Comparison of ENCODE assay signal across 26 cellular contexts in the genomic region with DNA sequence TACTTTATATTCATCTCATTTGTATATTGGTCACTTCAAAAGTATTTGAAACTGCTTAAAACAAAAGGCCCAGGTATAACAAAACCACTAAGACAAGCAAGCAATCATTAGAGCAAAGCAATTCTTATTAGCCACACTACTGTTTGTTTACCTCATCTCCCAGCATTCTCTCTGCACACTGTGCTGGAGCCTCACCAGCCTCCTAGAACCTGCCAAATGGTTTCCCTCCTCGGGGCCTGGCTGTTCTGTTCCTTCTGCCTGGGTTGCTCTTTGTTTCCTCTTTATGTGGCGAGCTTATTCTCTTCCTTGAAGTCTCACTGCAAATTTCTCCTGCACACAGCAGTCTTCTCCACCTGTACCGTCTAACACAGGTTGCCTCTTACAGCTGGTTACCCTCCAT.
DNase-seq lines count a peak whose midpoint lies in the region; ATAC-seq, FAIRE-seq and TF ChIP-seq lines count a peak whose summit lies in the region.
"Had no signal": no experiment of that assay in that cellular context is flagged by ENCODE, and none has a peak within 500 bp of the region (broad histone marks: within the 10 kb centered on the region; RNA-seq: fewer than 3 reads in every experiment).

No MANE protein-coding gene starts in this region.

- no peak overlapping the region for H3K23ac ChIP-seq in mesenchymal stem cell (ENCODE audit: low read length in 2 of 2)

- no TSS peak for BruUV-seq in GM12878 (replicated peaks; lab: Mats Ljungman, UMichigan)

- H3K79me2 ChIP-seq in GM12878 (ENCODE audit: control insufficient read depth, insufficient read depth, low read length) = no peaks in the 10 kb centered on the region

- FAIRE-seq in GM12878 (lab: Jason Lieb, UNC) (no peak), kidney (lab: Jason Lieb, UNC) (no peak)

- SMC1A ChIA-PET in GM12878 (lab: Charles Lee; ENCODE audit: uncharacterized antibody, unreplicated experiment) = interaction anchor here (1.0 kb wide), 1 partner anchor 10 kb away, joined by 3 read pairs; no protein-coding TSS in a partner anchor

- no peak overlapping the region for H3K4me2 ChIP-seq in GM12878 (ENCODE audit: control insufficient read depth, insufficient read depth)
- H3K4me2 ChIP-seq in mesenchymal stem cell (ENCODE audit: low read length, poor library complexity, severe bottlenecking) = no peak overlapping the region
- H3K4me2 ChIP-seq: SK-N-SH, smooth muscle cell had no signal

- no peaks in the 10 kb centered on the region for H4K20me1 ChIP-seq in GM12878 (ENCODE audit: control insufficient read depth, insufficient read depth)
- H4K20me1 ChIP-seq: BLaER1 treated with 17β-estradiol and CSF1 and Interleukin-3, amounts not matched to agents 10 nM and 100 nM had no signal

- H3K4ac ChIP-seq in mesenchymal stem cell (ENCODE audit: low read depth in 1 of 2, low read length in 2 of 2) = no peak overlapping the region

- H2BK12ac ChIP-seq in mesenchymal stem cell (ENCODE audit: low read length in 2 of 2) = no peak overlapping the region

- intact Hi-C loops in left ventricle myocardium superior (cut with micrococcal nuclease) = no loop called here
- intact Hi-C loops in cardiac septum (cut with DNase I) = no loop called here
- intact Hi-C loops in GM12878 (cut with micrococcal nuclease; ENCODE audit: unreplicated experiment) = no loop called here
- intact Hi-C loops in thyroid gland (cut with DNase I) = no loop called here
- intact Hi-C loops in kidney (cut with DNase I) = no loop called here

- no peak overlapping the region for H4K91ac ChIP-seq in mesenchymal stem cell (ENCODE audit: low read length)

- CTCF ChIA-PET in GM12878 (lab: Yijun Ruan, JAX) = interaction anchor here (0.5 to 1.3 kb wide), 3 partner anchors 9 to 156 kb away, joined by 3 to 4 read pairs (median 3); a partner anchor contains a TSS

- RAD21 ChIA-PET in GM12878 (lab: Charles Lee; ENCODE audit: unreplicated experiment) = no interaction called here

- H2BK15ac ChIP-seq in mesenchymal stem cell (ENCODE audit: low read depth, poor library complexity, severe bottlenecking) = no peak overlapping the region

- no peak for TF ChIP-seq EP300 in GM12878 (IDR thresholded peaks at IDR 0.05; ENCODE audit: borderline replicate concordance in 1 of 2, control insufficient read depth in 1 of 2, low read depth in 2 of 2, low read length in 2 of 2)

- DNase-seq in left ventricle myocardium superior (peak; percentile 47), cardiac septum (ENCODE audit: low spot score) (no peak), GM12878 (ENCODE audit: low read depth, low spot score) (no peak), mesenchymal stem cell (no peak), thyroid gland (peak in 1 of 2 donors; percentile 26), kidney (no peak), activated gamma-delta T cell (lab: John Stamatoyannopoulos, UW) (no peak)
- DNase-seq in stimulated activated CD4-positive, alpha-beta T cell treated with anti-CD3 and anti-CD28 coated beads, Interleukin-2, amount 100 ng/mL, for 48 hours = no peak
- DNase-seq: activated CD4-positive, alpha-beta T cell treated with anti-CD3 and anti-CD28 coated beads, Interleukin-2, amount 10 ng/mL, durations not matched to agents 7 days and 5 days; activated naive CD4-positive, alpha-beta T cell treated with anti-CD3 and anti-CD28 coated beads, Interleukin-2, amount 10 ng/mL, durations not matched to agents 7 days and 5 days; activated T-cell treated with anti-CD3 and anti-CD28 coated beads, Interleukin-2, amount 50 U/mL, for 48 hours; aorta; Caco-2; effector memory CD4-positive, alpha-beta T cell; H7; lower lobe of right lung; NCI-H1694; NCI-H2171; NCI-H524; SK-N-SH; stimulated activated CD4-positive, alpha-beta T cell treated with anti-CD3 and anti-CD28 coated beads, Interleukin-2, amount 100 ng/mL, for 24 hours; WERI-Rb-1 had no signal

- H3K79me1 ChIP-seq in mesenchymal stem cell (replicated peaks; ENCODE audit: low read length, poor library complexity, severe bottlenecking) = peaks cover 26% of the 10 kb centered on the region

- H3K9ac ChIP-seq in GM12878 (ENCODE audit: control insufficient read depth, insufficient read depth, low read length) (no peak overlapping the region), mesenchymal stem cell (ENCODE audit: low read length) (no peak overlapping the region), kidney (ENCODE audit: low read length in 2 of 2) (no peak overlapping the region)
- H3K9ac ChIP-seq: BLaER1 treated with 17β-estradiol and CSF1 and Interleukin-3, amounts not matched to agents 10 nM and 100 nM; SK-N-SH had no signal

- no peaks in the 10 kb centered on the region for H3K36me3 ChIP-seq in GM12878 (ENCODE audit: control insufficient read depth in 2 of 2, insufficient read depth in 2 of 2, low read length in 1 of 2)
- H3K36me3 ChIP-seq in mesenchymal stem cell (ENCODE audit: control insufficient read depth in 1 of 2, insufficient read depth in 2 of 2, low read depth in 1 of 2, low read length in 2 of 2) = peaks cover 18 to 27% of the 10 kb centered on the region in 2 experiments
- peaks cover 0 to 5% of the 10 kb centered on the region in 2 donors for H3K36me3 ChIP-seq in thyroid gland
- H3K36me3 ChIP-seq in kidney (ENCODE audit: control insufficient read depth in 1 of 2, insufficient read depth in 2 of 2, low read length in 2 of 2) = no peaks in the 10 kb centered on the region

- peak; percentile 87 for ATAC-seq in left ventricle myocardium superior
- ATAC-seq in GM12878 = 0 out of 3 replicates have a peak, but pooled peaks have one; percentile 23
- ATAC-seq: lower lobe of right lung had no signal

- H3K27me3 ChIP-seq in GM12878 (replicated peaks in 1 of 2; ENCODE audit: control insufficient read depth in 2 of 2, insufficient read depth in 2 of 2, low read length in 1 of 2) = no peaks in the 10 kb centered on the region
- no peaks in the 10 kb centered on the region for H3K27me3 ChIP-seq in mesenchymal stem cell (ENCODE audit: control insufficient read depth in 1 of 2, insufficient read depth in 1 of 2, low read length in 2 of 2)
- no peaks in the 10 kb centered on the region for H3K27me3 ChIP-seq in thyroid gland
- H3K27me3 ChIP-seq: BLaER1 treated with 17β-estradiol and CSF1 and Interleukin-3, amounts not matched to agents 10 nM and 100 nM had no signal

- no peak overlapping the region for H4K8ac ChIP-seq in mesenchymal stem cell (ENCODE audit: low read length)

- H3K4me3 ChIP-seq in GM12878 (no peak overlapping the region), mesenchymal stem cell (ENCODE audit: insufficient read depth in 1 of 2, low read depth in 1 of 2, low read length in 2 of 2) (no peak overlapping the region), thyroid gland (replicated peaks in 1 of 3) (no peak overlapping the region), kidney (ENCODE audit: low read length in 2 of 2) (no peak overlapping the region)
- H3K4me3 ChIP-seq: BLaER1 treated with 17β-estradiol and CSF1 and Interleukin-3, amounts not matched to agents 10 nM and 100 nM; lower lobe of right lung; smooth muscle cell; thoracic aorta had no signal

- 42% methylated on average over 3 of the region's 3 CpGs for WGBS in GM12878 (ENCODE audit: insufficient coverage, insufficient replicate concordance, low lambda C conversion rate, missing lambda C conversion rate)
- WGBS in mesenchymal stem cell = 82% methylated on average over 3 of the region's 3 CpGs
- WGBS in thyroid gland, 2 donors = 61 to 62% methylated on average over 3 of the region's 3 CpGs

- H3K27ac ChIP-seq in GM12878 (ENCODE audit: control insufficient read depth, insufficient read depth) = no peak overlapping the region
- H3K27ac ChIP-seq in mesenchymal stem cell (ENCODE audit: low read length, poor library complexity, severe bottlenecking) = no peak overlapping the region
- H3K27ac ChIP-seq in thyroid gland = peak overlapping the region; percentile 33 to 81 (median 63)
- no peak overlapping the region for H3K27ac ChIP-seq in kidney (ENCODE audit: low read depth in 2 of 2, low read length in 2 of 2)
- H3K27ac ChIP-seq: BLaER1 treated with 17β-estradiol and CSF1 and Interleukin-3, amounts not matched to agents 10 nM and 100 nM; HL-60; lower lobe of right lung; thoracic aorta; WERI-Rb-1 had no signal

- no peak overlapping the region for H3K14ac ChIP-seq in mesenchymal stem cell (ENCODE audit: low read length in 2 of 2)

- H2AK5ac ChIP-seq in mesenchymal stem cell (ENCODE audit: low read length, severe bottlenecking) = no peak overlapping the region

- H2AFZ ChIP-seq in GM12878 (ENCODE audit: control insufficient read depth, low read depth, low read length) = peak overlapping the region; percentile 23; the same call in 1 of the 2 replicates
- H2AFZ ChIP-seq in mesenchymal stem cell (ENCODE audit: low read depth, low read length) = no peak overlapping the region

- no peak for TF ChIP-seq CTCF in GM12878 (IDR thresholded peaks at IDR 0.05 in 2 of 3, conservative IDR thresholded peaks at IDR 0.05 in 1 of 3; ENCODE audit: control insufficient read depth in 2 of 3, extremely low read depth in 1 of 3, insufficient read depth in 1 of 3, low read depth in 3 of 3, low read length in 3 of 3)
- TF ChIP-seq CTCF in thyroid gland (IDR thresholded peaks at IDR 0.05) = no peak
- no peak for TF ChIP-seq CTCF in kidney (IDR thresholded peaks at IDR 0.05; ENCODE audit: borderline replicate concordance, extremely low read depth, insufficient read depth)

- H3K4me1 ChIP-seq in GM12878 (ENCODE audit: control insufficient read depth, insufficient read depth, low read length) (no peaks in the 10 kb centered on the region), mesenchymal stem cell (ENCODE audit: control insufficient read depth, insufficient read depth, low read depth, low read length) (no peaks in the 10 kb centered on the region), thyroid gland (peaks cover 42 to 46% of the 10 kb centered on the region in 2 donors), kidney (ENCODE audit: control insufficient read depth in 1 of 2, insufficient read depth in 1 of 2, low read depth in 1 of 2, low read length in 2 of 2) (peaks cover 8 to 21% of the 10 kb centered on the region in 2 donors)
- H3K4me1 ChIP-seq: lower lobe of right lung had no signal

- peak overlapping the region; percentile 24 for H2BK5ac ChIP-seq in mesenchymal stem cell (ENCODE audit: low read depth, low read length, poor library complexity, severe bottlenecking)

- H3K9me3 ChIP-seq in GM12878 (replicated peaks; ENCODE audit: control insufficient read depth, insufficient read depth, low read length) = no peaks in the 10 kb centered on the region
- no peaks in the 10 kb centered on the region for H3K9me3 ChIP-seq in mesenchymal stem cell (ENCODE audit: control insufficient read depth, low read length)
- H3K9me3 ChIP-seq in thyroid gland = no peaks in the 10 kb centered on the region
- no peaks in the 10 kb centered on the region for H3K9me3 ChIP-seq in kidney (ENCODE audit: control insufficient read depth in 1 of 2, low read length in 2 of 2)
- H3K9me3 ChIP-seq: Caco-2, lower lobe of right lung, SK-N-SH, thoracic aorta had no signal

- H2BK120ac ChIP-seq in mesenchymal stem cell (ENCODE audit: low read depth, low read length) = no peak overlapping the region

- in situ Hi-C loops in GM12878 (cut with MboI) = no loop called here

- TF ChIP-seq POLR2A in GM12878 (IDR thresholded peaks at IDR 0.05; ENCODE audit: low read depth, low read length) (no peak), thyroid gland (IDR thresholded peaks at IDR 0.05) (no peak)

- TF ChIP-seq RAD21 in GM12878 (IDR thresholded peaks at IDR 0.05; ENCODE audit: insufficient read depth, low read depth, low read length) = no peak

- H3K18ac ChIP-seq in mesenchymal stem cell (ENCODE audit: low read depth in 1 of 2, low read length in 2 of 2) = no peak overlapping the region

- POLR2A ChIA-PET in GM12878 (lab: Charles Lee) = interaction anchor here (0.5 kb wide), 1 partner anchor 74 kb away, joined by 5 read pairs; no protein-coding TSS in a partner anchor

Comparison
In these comparisons a context has a peak if more than half of its experiments do, and no peak if none do; other contexts are left out.
1. H3K27ac ChIP-seq: peak in thyroid gland (3 of 3); none in GM12878 (single experiment), mesenchymal stem cell (single experiment) and kidney (0 of 2).